Comparison of ENCODE assay signal across 8 cellular contexts in the genomic region with DNA sequence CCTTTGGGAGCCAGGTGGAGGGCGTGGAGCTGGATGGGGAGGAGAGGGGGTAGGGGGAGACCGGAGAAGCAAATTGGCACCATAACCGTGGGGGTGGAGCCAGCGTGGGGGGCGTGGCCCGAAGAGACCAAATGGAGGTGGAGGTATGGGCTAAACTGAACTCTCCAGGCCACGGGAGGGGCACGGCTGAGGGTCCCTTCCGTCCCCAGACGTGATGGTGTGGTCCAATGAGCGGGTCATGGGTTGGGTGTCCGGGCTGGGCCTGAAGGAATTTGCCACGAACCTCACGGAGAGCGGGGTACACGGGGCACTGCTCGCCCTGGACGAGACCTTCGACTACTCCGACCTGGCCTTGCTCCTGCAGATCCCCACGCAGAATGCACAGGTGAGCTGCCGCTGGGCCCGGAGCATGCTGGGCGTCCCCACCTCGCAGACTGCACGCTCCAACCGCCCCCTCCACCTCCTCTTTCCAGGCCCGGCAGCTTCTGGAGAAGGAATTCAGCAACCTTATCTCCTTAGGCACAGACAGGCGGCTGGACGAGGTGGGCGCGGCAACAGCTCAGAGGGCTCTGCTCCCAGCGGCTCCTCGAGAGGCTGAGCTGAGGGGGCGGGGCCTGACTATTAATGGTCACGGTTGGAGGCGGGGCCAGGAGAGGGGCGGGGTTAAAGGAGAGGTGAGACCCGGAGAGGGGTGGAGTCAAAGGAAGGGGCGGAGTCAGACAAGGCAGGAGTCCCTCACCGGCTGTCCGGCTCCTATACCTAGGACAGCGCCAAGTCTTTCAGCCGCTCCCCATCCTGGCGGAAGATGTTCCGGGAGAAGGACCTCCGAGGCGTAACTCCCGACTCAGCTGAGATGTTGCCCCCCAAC. TPM values are rescaled to one million over a fixed set of nuclear protein-coding genes. Genes with fewer than 3 reads are reported as not detected.
DNase-seq lines count a peak whose midpoint lies in the region; ATAC-seq and TF ChIP-seq lines count a peak whose summit lies in the region.

No MANE protein-coding gene starts in this region.

- DNase-seq in AG10803 (ENCODE audit: low read depth), result peak; percentile 77
- peak; percentile 76 for DNase-seq in HFF-Myc (ENCODE audit: extremely low read depth, low read depth)
- peak; percentile 100 for DNase-seq in NCI-H82 (lab: John Stamatoyannopoulos, UW)
- peak; percentile 86 for DNase-seq in activated CD4-positive, alpha-beta memory T cell treated with anti-CD3 and anti-CD28 coated beads, Interleukin-2, amount 10 ng/mL, durations not matched to agents 7 days and 5 days
- peak; percentile 45 to 89 for DNase-seq in dermis microvascular lymphatic vessel endothelial cell (ENCODE audit: low read depth in 2 of 2)
- DNase-seq in left lobe of liver (ENCODE audit: low spot score), result peak; percentile 97
- peak; percentile 85 to 90 for DNase-seq in stimulated activated CD4-positive, alpha-beta T cell treated with anti-CD3 and anti-CD28 coated beads, Interleukin-2, amount 100 ng/mL, for 24 hours

- no peaks in the 10 kb centered on the region for H3K36me3 Mint-ChIP-seq in activated CD4-positive, alpha-beta memory T cell treated with anti-CD3 and anti-CD28 coated beads, Interleukin-2, amount 10 ng/mL, durations not matched to agents 7 days and 5 days (ENCODE audit: low read depth)

- ATAC-seq in left lobe of liver, result peak; percentile 79
- ATAC-seq in GM21367 (IDR thresholded peaks at IDR 0.05; ENCODE audit: unreplicated experiment), result no peak

- no peak overlapping the region for H3K27ac Mint-ChIP-seq in activated CD4-positive, alpha-beta memory T cell treated with anti-CD3 and anti-CD28 coated beads, Interleukin-2, amount 10 ng/mL, durations not matched to agents 7 days and 5 days

- POLR2A ChIA-PET in activated CD4-positive, alpha-beta memory T cell treated with anti-CD3 and anti-CD28 coated beads, Interleukin-2, amount 10 ng/mL, durations not matched to agents 7 days and 5 days (lab: Charles Lee), result interaction anchor here (0.5 to 1.3 kb wide), 4 partner anchors 19 to 758 kb away, joined by 3 to 4 read pairs (median 4); partner anchors contain the start of genes KDELR1 and LIN7B

- CTCF ChIA-PET in activated CD4-positive, alpha-beta memory T cell treated with anti-CD3 and anti-CD28 coated beads, Interleukin-2, amount 10 ng/mL, durations not matched to agents 7 days and 5 days (lab: Charles Lee), result interaction anchor here (1.0 to 1.2 kb wide), 2 partner anchors 35 to 156 kb away, joined by 3 to 4 read pairs; partner anchors contain the start of genes GYS1, LIN7B and RUVBL2

- H3K4me3 ChIP-seq in AG10803 (ENCODE audit: low read length) (peak overlapping the region; percentile 91), HFF-Myc (replicated peaks; ENCODE audit: low read depth, low read length) (peak overlapping the region; percentile 93)

- peak overlapping the region; percentile 56 for H3K4me3 Mint-ChIP-seq in activated CD4-positive, alpha-beta memory T cell treated with anti-CD3 and anti-CD28 coated beads, Interleukin-2, amount 10 ng/mL, durations not matched to agents 7 days and 5 days

- no peaks in the 10 kb centered on the region for H3K9me3 Mint-ChIP-seq in activated CD4-positive, alpha-beta memory T cell treated with anti-CD3 and anti-CD28 coated beads, Interleukin-2, amount 10 ng/mL, durations not matched to agents 7 days and 5 days

- peaks cover 41% of the 10 kb centered on the region for H3K4me1 Mint-ChIP-seq in activated CD4-positive, alpha-beta memory T cell treated with anti-CD3 and anti-CD28 coated beads, Interleukin-2, amount 10 ng/mL, durations not matched to agents 7 days and 5 days

- peaks cover 56% of the 10 kb centered on the region for H3K27me3 Mint-ChIP-seq in activated CD4-positive, alpha-beta memory T cell treated with anti-CD3 and anti-CD28 coated beads, Interleukin-2, amount 10 ng/mL, durations not matched to agents 7 days and 5 days

- TF ChIP-seq CTCF in AG10803 (conservative IDR thresholded peaks at IDR 0.05; ENCODE audit: low read length) (no peak), HFF-Myc (IDR thresholded peaks at IDR 0.05; ENCODE audit: low read depth, low read length, missing control alignments) (no peak)

RNA-seq across cellular contexts. Expression of gene HRC, which starts 6.2 kb away (rescaled TPM):
- total RNA-seq in activated CD4-positive, alpha-beta memory T cell treated with anti-CD3 and anti-CD28 coated beads, Interleukin-2, amount 10 ng/mL, durations not matched to agents 7 days and 5 days, result not detected
- total RNA-seq in dermis microvascular lymphatic vessel endothelial cell, result not detected in 2 replicates
- not detected for total RNA-seq in left lobe of liver

RNA-seq across cellular contexts. Expression of gene TRPM4, which starts 8.6 kb away (rescaled TPM):
- total RNA-seq in activated CD4-positive, alpha-beta memory T cell treated with anti-CD3 and anti-CD28 coated beads, Interleukin-2, amount 10 ng/mL, durations not matched to agents 7 days and 5 days, result under 1 TPM in 1 of 2 experiments, not detected in 1; 0.58 TPM
- total RNA-seq in dermis microvascular lymphatic vessel endothelial cell (10.8 and 18.2 TPM in 2 replicates), left lobe of liver (15.0 TPM)

RNA-seq across cellular contexts. Expression of gene PPFIA3, which starts 29.7 kb away (rescaled TPM):
- total RNA-seq in activated CD4-positive, alpha-beta memory T cell treated with anti-CD3 and anti-CD28 coated beads, Interleukin-2, amount 10 ng/mL, durations not matched to agents 7 days and 5 days, result 1 to 10 TPM; 2.6 TPM
- total RNA-seq in dermis microvascular lymphatic vessel endothelial cell (4.0 TPM in 2 replicates), left lobe of liver (2.3 TPM)

RNA-seq across cellular contexts. Expression of gene C19orf73, which starts 30.1 kb away (rescaled TPM):
- 1 to 10 TPM; 1.0 TPM for total RNA-seq in activated CD4-positive, alpha-beta memory T cell treated with anti-CD3 and anti-CD28 coated beads, Interleukin-2, amount 10 ng/mL, durations not matched to agents 7 days and 5 days
- total RNA-seq in dermis microvascular lymphatic vessel endothelial cell (0.13 and 0.25 TPM in 2 replicates), left lobe of liver (2.2 TPM)

RNA-seq across cellular contexts. Expression of gene LIN7B, which starts 34.8 kb away (rescaled TPM):
- total RNA-seq in activated CD4-positive, alpha-beta memory T cell treated with anti-CD3 and anti-CD28 coated beads, Interleukin-2, amount 10 ng/mL, durations not matched to agents 7 days and 5 days, result 1 to 10 TPM; 4.3 to 4.7 TPM
- total RNA-seq in dermis microvascular lymphatic vessel endothelial cell (1.4 and 2.4 TPM in 2 replicates), left lobe of liver (5.5 TPM)
